Comparison of ENCODE assay signal across 15 cellular contexts in genomic region chr19:35768082-35768421, GRCh38. TPM values are rescaled to one million over a fixed set of nuclear protein-coding genes. Genes with fewer than 3 reads are reported as not detected.
"Had no signal": no experiment of that assay in that cellular context is flagged by ENCODE, and none has a peak within 500 bp of the region (broad histone marks: within the 10 kb centered on the region; RNA-seq: fewer than 3 reads in every experiment).

No MANE protein-coding gene starts in this region.

- H3K9ac ChIP-seq: neural progenitor cell had no signal

- H3K4me1 ChIP-seq: tibial artery, vagina had no signal

- H2AFZ ChIP-seq: neural progenitor cell had no signal

- H3K27ac Mint-ChIP-seq: activated naive CD8-positive, alpha-beta T cell; endodermal cell had no signal

- H3K4me2 ChIP-seq: neural progenitor cell had no signal

- H3K4me3 ChIP-seq: neural progenitor cell, tibial artery, vagina had no signal

- FAIRE-seq: small intestine, TTC549 had no signal

- H3K36me3 Mint-ChIP-seq: activated naive CD8-positive, alpha-beta T cell had no signal

- DNase-seq: activated effector memory CD4-positive, alpha-beta T cell treated with anti-CD3 and anti-CD28 coated beads, Interleukin-2, amount 50 U/mL, for 16 hours; activated T-cell treated with anti-CD3 and anti-CD28 coated beads, Interleukin-2, amount 50 U/mL, for 4 hours; amygdala; brain microvascular endothelial cell; erythroblast; hippocampal formation; small intestine; T-helper 2 cell; tibial artery had no signal

- H3K36me3 ChIP-seq: neural progenitor cell, vagina had no signal

- H3K27me3 Mint-ChIP-seq: activated naive CD8-positive, alpha-beta T cell had no signal

- H3K9me3 Mint-ChIP-seq: activated T-cell treated with anti-CD3 and anti-CD28 coated beads, Interleukin-2, amount 50 U/mL, for 4 hours; endodermal cell; neural progenitor cell had no signal

- H3K9me3 ChIP-seq: tibial artery, vagina had no signal

- H3K27ac ChIP-seq: brain microvascular endothelial cell, neural progenitor cell, tibial artery, vagina had no signal

- H3K4me3 Mint-ChIP-seq: activated naive CD8-positive, alpha-beta T cell; activated T-cell treated with anti-CD3 and anti-CD28 coated beads, Interleukin-2, amount 50 U/mL, for 4 hours; endodermal cell; neural progenitor cell had no signal

- H3K27me3 ChIP-seq: brain microvascular endothelial cell, tibial artery, vagina had no signal

RNA-seq across cellular contexts. Expression of gene HSPB6, which starts 11.2 kb away (rescaled TPM):
- total RNA-seq: cerebellum had no signal
